ENCODE assay signal across 2 cellular contexts in genomic region chr14:51660720-51661119, GRCh38.
TF ChIP-seq lines count a peak whose summit lies in the region.

No MANE protein-coding gene starts in this region.

TF ChIP-seq in IMR-90, 13 proteins besides CTCF, POLR2A, EP300 and RAD21:
- TF ChIP-seq CHD1 (IDR thresholded peaks at IDR 0.05; ENCODE audit: low read depth, low read length) (no peak), SMC3 (IDR thresholded peaks at IDR 0.05; ENCODE audit: low read depth, low read length) (no peak), MXI1 (IDR thresholded peaks at IDR 0.05; ENCODE audit: borderline replicate concordance, low read depth, low read length) (no peak), CEBPB (IDR thresholded peaks at IDR 0.05; ENCODE audit: low read depth, low read length) (no peak), BHLHE40 (IDR thresholded peaks at IDR 0.05; ENCODE audit: low read depth, low read length) (no peak), ELK1 (IDR thresholded peaks at IDR 0.05; ENCODE audit: borderline replicate concordance, low read depth, low read length) (no peak), USF2 (IDR thresholded peaks at IDR 0.05; ENCODE audit: low read depth, low read length) (no peak), MAZ (IDR thresholded peaks at IDR 0.05; ENCODE audit: borderline replicate concordance, low read depth, low read length) (no peak)

TF ChIP-seq in H1, 55 proteins besides CTCF, POLR2A, EP300 and RAD21:
- TF ChIP-seq GABPA (IDR thresholded peaks at IDR 0.05; ENCODE audit: borderline replicate concordance, insufficient read depth, low read length), result no peak
- no peak for TF ChIP-seq USF2 (IDR thresholded peaks at IDR 0.05; ENCODE audit: low read length)
- no peak for TF ChIP-seq ZNF274 (IDR thresholded peaks at IDR 0.05; ENCODE audit: borderline replicate concordance, extremely low read depth, low read length)
- TF ChIP-seq NRF1 (IDR thresholded peaks at IDR 0.05; ENCODE audit: low read depth, low read length), result no peak
